In genomic region chr2:227219312-227220105, GRCh38 we compare ENCODE assay signal across 27 cellular contexts. TPM values are rescaled to one million over a fixed set of nuclear protein-coding genes. Genes with fewer than 3 reads are reported as not detected.
DNase-seq lines count a peak whose midpoint lies in the region; ATAC-seq, FAIRE-seq and TF ChIP-seq lines count a peak whose summit lies in the region.
"Had no signal": no experiment of that assay in that cellular context is flagged by ENCODE, and none has a peak within 500 bp of the region (broad histone marks: within the 10 kb centered on the region; RNA-seq: fewer than 3 reads in every experiment).

No MANE protein-coding gene starts in this region.

- H3K27ac ChIP-seq in left lung, result no peak overlapping the region
- H3K27ac ChIP-seq: BLaER1 treated with 17β-estradiol and CSF1 and Interleukin-3, amounts not matched to agents 10 nM and 100 nM; PC-9; SJCRH30 had no signal

- H3K4me1 Mint-ChIP-seq in activated CD4-positive, alpha-beta T cell treated with anti-CD3 and anti-CD28 coated beads, Interleukin-2, amount 10 ng/mL, durations not matched to agents 24 days and 14 days, result no peaks in the 10 kb centered on the region

- no peak for FAIRE-seq in bronchial epithelial cell (lab: Jason Lieb, UNC)
- FAIRE-seq: GM12892, HepG2 had no signal

- TF ChIP-seq CTCF in bronchial epithelial cell (IDR thresholded peaks at IDR 0.05; ENCODE audit: insufficient read depth, low read length, severe bottlenecking) (no peak), left lung (IDR thresholded peaks at IDR 0.05) (no peak)

- H3K27me3 ChIP-seq in bronchial epithelial cell (ENCODE audit: control insufficient read depth, insufficient read depth, low read length) (no peaks in the 10 kb centered on the region), left lung (no peaks in the 10 kb centered on the region)
- H3K27me3 ChIP-seq: BLaER1 treated with 17β-estradiol and CSF1 and Interleukin-3, amounts not matched to agents 10 nM and 100 nM; SJCRH30 had no signal

- H3K9me3 Mint-ChIP-seq in activated CD4-positive, alpha-beta T cell treated with anti-CD3 and anti-CD28 coated beads, Interleukin-2, amount 10 ng/mL, durations not matched to agents 24 days and 14 days, result no peaks in the 10 kb centered on the region
- H3K9me3 Mint-ChIP-seq: CD4-positive, alpha-beta T cell had no signal

- no peak overlapping the region for H3K4me3 ChIP-seq in bronchial epithelial cell (ENCODE audit: low read depth, low read length)
- H3K4me3 ChIP-seq in left lung, result no peak overlapping the region
- H3K4me3 ChIP-seq: BLaER1 treated with 17β-estradiol and CSF1 and Interleukin-3, amounts not matched to agents 10 nM and 100 nM; PC-9; SJCRH30 had no signal

- H3K36me3 ChIP-seq in bronchial epithelial cell (ENCODE audit: control insufficient read depth, insufficient read depth, low read length) (no peaks in the 10 kb centered on the region), left lung (no peaks in the 10 kb centered on the region)
- H3K36me3 ChIP-seq: BLaER1 treated with 17β-estradiol and CSF1 and Interleukin-3, amounts not matched to agents 10 nM and 100 nM; SJCRH30 had no signal

- peaks cover 0 to 2% of the 10 kb centered on the region in 2 donors for H3K4me1 ChIP-seq in left lung
- H3K4me1 ChIP-seq: BLaER1 treated with 17β-estradiol and CSF1 and Interleukin-3, amounts not matched to agents 10 nM and 100 nM; SJCRH30 had no signal

- ATAC-seq in left lung (peak; percentile 33), left ventricle myocardium superior (no peak), HG02938 (IDR thresholded peaks at IDR 0.05; ENCODE audit: unreplicated experiment) (no peak)
- ATAC-seq: HCT116, HepG2, Right ventricle myocardium inferior, SK-N-SH treated with all-trans-retinoic acid at 6 μM for 48 hours had no signal

- peak; percentile 31 for DNase-seq in activated CD4-positive, alpha-beta T cell treated with anti-CD3 and anti-CD28 coated beads, Interleukin-2, amount 10 ng/mL, durations not matched to agents 24 days and 14 days
- no peak for DNase-seq in activated CD4-positive, alpha-beta T cell treated with anti-CD3 and anti-CD28 coated beads for 4 hours
- DNase-seq in bronchial epithelial cell (ENCODE audit: low read depth), result peak; percentile 26
- no peak for DNase-seq in left lung
- no peak for DNase-seq in anterior cingulate cortex (lab: John Stamatoyannopoulos, UW)
- no peak for DNase-seq in left ventricle myocardium superior
- DNase-seq: 8988T; CD4-positive, alpha-beta T cell; DND-41; Karpas-422; NCI-H1092 treated with DMSO at 0.1 percent for 48 hours; NCI-H1436; NCI-H1930; NCI-H2107; NCI-H524; NCI-H774; PC-9 had no signal

- H3K4me3 Mint-ChIP-seq in activated CD4-positive, alpha-beta T cell treated with anti-CD3 and anti-CD28 coated beads, Interleukin-2, amount 10 ng/mL, durations not matched to agents 24 days and 14 days, result no peak overlapping the region
- H3K4me3 Mint-ChIP-seq: CD4-positive, alpha-beta T cell had no signal

- no peaks in the 10 kb centered on the region for H3K27me3 Mint-ChIP-seq in activated CD4-positive, alpha-beta T cell treated with anti-CD3 and anti-CD28 coated beads, Interleukin-2, amount 10 ng/mL, durations not matched to agents 24 days and 14 days

- no peaks in the 10 kb centered on the region for H3K9me3 ChIP-seq in left lung
- H3K9me3 ChIP-seq: SJCRH30 had no signal

- no peaks in the 10 kb centered on the region for H3K36me3 Mint-ChIP-seq in activated CD4-positive, alpha-beta T cell treated with anti-CD3 and anti-CD28 coated beads, Interleukin-2, amount 10 ng/mL, durations not matched to agents 24 days and 14 days (ENCODE audit: low read depth)

- intact Hi-C loops in activated CD4-positive, alpha-beta T cell treated with anti-CD3 and anti-CD28 coated beads, Interleukin-2, amount 10 ng/mL, durations not matched to agents 24 days and 14 days (cut with micrococcal nuclease), result no loop called here
- intact Hi-C loops in left lung (cut with DNase I) (no loop called here), left ventricle myocardium superior (cut with micrococcal nuclease) (no loop called here)

- no peak overlapping the region for H3K27ac Mint-ChIP-seq in activated CD4-positive, alpha-beta T cell treated with anti-CD3 and anti-CD28 coated beads, Interleukin-2, amount 10 ng/mL, durations not matched to agents 24 days and 14 days
- H3K27ac Mint-ChIP-seq: CD4-positive, alpha-beta T cell had no signal

RNA-seq across cellular contexts. Expression of gene COL4A3, which starts 55.1 kb away (rescaled TPM):
- total RNA-seq in activated CD4-positive, alpha-beta T cell treated with anti-CD3 and anti-CD28 coated beads, Interleukin-2, amount 10 ng/mL, durations not matched to agents 24 days and 14 days, result not detected in 2 replicates
- total RNA-seq in bronchial epithelial cell, result under 0.01 and 0.26 TPM in 2 replicates
- total RNA-seq in left lung, result 10 to 100 TPM; 12.9 to 43.3 TPM
- total RNA-seq in left ventricle myocardium superior, result 4.5 TPM
- total RNA-seq: CD4-positive, alpha-beta T cell; H4; HT1080 had no signal

RNA-seq across cellular contexts. Expression of gene COL4A4, which starts 55.5 kb away (rescaled TPM):
- not detected in 2 replicates for total RNA-seq in activated CD4-positive, alpha-beta T cell treated with anti-CD3 and anti-CD28 coated beads, Interleukin-2, amount 10 ng/mL, durations not matched to agents 24 days and 14 days
- total RNA-seq in bronchial epithelial cell (under 0.01 and 0.13 TPM in 2 replicates), left lung (10 to 100 TPM; 14.1 to 51.2 TPM), left ventricle myocardium superior (9.8 TPM)
- total RNA-seq: CD4-positive, alpha-beta T cell; HepG2; SJCRH30 had no signal

Comparison
In these comparisons a context has a peak if more than half of its experiments do, and no peak if none do; other contexts are left out.
1. DNase-seq: peak in activated CD4-positive, alpha-beta T cell treated with anti-CD3 and anti-CD28 coated beads, Interleukin-2, amount 10 ng/mL, durations not matched to agents 24 days and 14 days (single experiment) and bronchial epithelial cell (single experiment); none in activated CD4-positive, alpha-beta T cell treated with anti-CD3 and anti-CD28 coated beads for 4 hours (0 of 2), left lung (0 of 2), anterior cingulate cortex (0 of 58) and left ventricle myocardium superior (single experiment).